ENCODE assay signal across 14 cellular contexts in the genomic region with DNA sequence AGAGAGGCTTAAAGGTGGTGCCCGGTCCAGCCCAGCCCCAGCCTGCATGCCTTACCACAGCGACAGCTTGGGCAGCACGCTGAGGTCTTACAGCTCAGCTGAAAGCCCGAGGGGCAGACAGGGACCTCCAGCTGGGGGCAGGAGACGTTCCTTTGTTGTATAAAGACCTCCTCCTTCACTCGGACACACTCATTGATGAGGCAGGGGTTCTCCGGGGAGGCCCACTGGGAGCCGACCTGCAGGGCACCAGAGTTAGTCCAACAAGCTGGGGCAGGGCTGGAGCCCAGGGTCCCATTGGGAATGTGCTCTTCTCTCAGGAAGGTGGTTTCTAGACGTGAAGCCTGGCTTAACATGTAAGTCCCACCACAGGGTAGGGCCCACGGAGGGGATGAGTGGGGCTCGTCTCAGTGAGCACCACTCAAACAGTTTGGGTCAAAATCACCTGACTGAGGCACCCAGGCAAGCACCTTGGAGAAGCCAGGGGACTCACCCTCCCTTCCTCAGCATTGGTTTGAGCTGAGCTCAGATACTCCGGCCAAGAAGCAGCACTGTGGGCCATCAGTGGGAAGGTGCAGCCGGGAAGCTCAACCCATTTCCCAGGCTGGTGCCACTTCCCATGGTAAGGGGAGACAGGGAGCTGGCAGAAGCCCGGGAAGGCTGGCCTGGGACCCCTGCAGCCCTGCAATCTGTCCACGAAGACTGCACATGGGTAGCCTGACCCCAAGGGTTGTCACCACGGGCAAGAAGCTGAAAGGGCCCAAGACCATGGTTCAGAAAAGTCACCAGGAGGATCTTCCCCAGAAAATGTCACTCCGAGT. TPM values are rescaled to one million over a fixed set of nuclear protein-coding genes. Genes with fewer than 3 reads are reported as not detected.
DNase-seq lines count a peak whose midpoint lies in the region; ATAC-seq and TF ChIP-seq lines count a peak whose summit lies in the region.
"Had no signal": no experiment of that assay in that cellular context is flagged by ENCODE, and none has a peak within 500 bp of the region (broad histone marks: within the 10 kb centered on the region; RNA-seq: fewer than 3 reads in every experiment).

No MANE protein-coding gene starts in this region.

- H3K4me1 ChIP-seq in colonic mucosa, result no peaks in the 10 kb centered on the region
- H3K4me1 ChIP-seq: BE2C had no signal

- H3K9me3 ChIP-seq in colonic mucosa, result no peaks in the 10 kb centered on the region
- H3K9me3 ChIP-seq: BE2C had no signal

- H3K27me3 ChIP-seq in H7 (ENCODE audit: control insufficient read depth, insufficient read depth, low read length) (peaks cover 2% of the 10 kb centered on the region; the same call in 1 of the 2 replicates), colonic mucosa (no peaks in the 10 kb centered on the region)

- H3K4me3 ChIP-seq in H7 (ENCODE audit: insufficient read depth, low read depth, low read length), result no peak overlapping the region
- H3K4me3 ChIP-seq in colonic mucosa, result no peak overlapping the region

- no peak for TF ChIP-seq CTCF in colonic mucosa (IDR thresholded peaks at IDR 0.05)

- H3K27ac ChIP-seq in colonic mucosa, result no peak overlapping the region
- H3K27ac ChIP-seq: C4-2B, HL-60 had no signal

- H3K9ac ChIP-seq in colonic mucosa (ENCODE audit: low read depth in 2 of 2, low read length in 2 of 2), result no peak overlapping the region

- ATAC-seq in GM21515 (IDR thresholded peaks at IDR 0.05; ENCODE audit: unreplicated experiment), result no peak
- ATAC-seq in GM21528 (IDR thresholded peaks at IDR 0.05; ENCODE audit: low FRiP score, unreplicated experiment), result no peak

- intact Hi-C loops in colonic mucosa (cut with DNase I), result no loop called here

- no peaks in the 10 kb centered on the region for H3K36me3 ChIP-seq in H7 (replicated peaks; ENCODE audit: control insufficient read depth, insufficient read depth, low read length)
- H3K36me3 ChIP-seq in colonic mucosa, result no peaks in the 10 kb centered on the region
- H3K36me3 ChIP-seq: BE2C had no signal

- DNase-seq in H7, result peak; percentile 54
- peak; percentile 9 for DNase-seq in colonic mucosa
- DNase-seq in islet precursor cell, result peak; percentile 53
- DNase-seq in NCI-H345 treated with DMSO at 0.1 percent for 48 hours (lab: John Stamatoyannopoulos, UW; ENCODE audit: unreplicated experiment), result no peak
- DNase-seq in NCI-H226, result no peak
- DNase-seq: BE2C; CD4-positive, alpha-beta memory T cell; DMS79; GOT3; KBM-7 had no signal

RNA-seq across cellular contexts. Expression of gene ANO2, which starts 24.3 kb away (rescaled TPM):
- total RNA-seq in H7 (2014; rRNA removed; shearing (Covaris generic)), result 0.76 and 2.1 TPM in 2 replicates
- total RNA-seq in colonic mucosa, result 1 to 10 TPM; 1.1 to 2.2 TPM
- total RNA-seq: CD4-positive, alpha-beta memory T cell had no signal

Comparison
In these comparisons a context has a peak if more than half of its experiments do, and no peak if none do; other contexts are left out.
1. DNase-seq: peak in H7 (single experiment), colonic mucosa (single experiment) and islet precursor cell (single experiment); none in NCI-H345 treated with DMSO at 0.1 percent for 48 hours (single experiment) and NCI-H226 (single experiment).